Comparison of ENCODE assay signal across 2 cellular contexts in the genomic region with DNA sequence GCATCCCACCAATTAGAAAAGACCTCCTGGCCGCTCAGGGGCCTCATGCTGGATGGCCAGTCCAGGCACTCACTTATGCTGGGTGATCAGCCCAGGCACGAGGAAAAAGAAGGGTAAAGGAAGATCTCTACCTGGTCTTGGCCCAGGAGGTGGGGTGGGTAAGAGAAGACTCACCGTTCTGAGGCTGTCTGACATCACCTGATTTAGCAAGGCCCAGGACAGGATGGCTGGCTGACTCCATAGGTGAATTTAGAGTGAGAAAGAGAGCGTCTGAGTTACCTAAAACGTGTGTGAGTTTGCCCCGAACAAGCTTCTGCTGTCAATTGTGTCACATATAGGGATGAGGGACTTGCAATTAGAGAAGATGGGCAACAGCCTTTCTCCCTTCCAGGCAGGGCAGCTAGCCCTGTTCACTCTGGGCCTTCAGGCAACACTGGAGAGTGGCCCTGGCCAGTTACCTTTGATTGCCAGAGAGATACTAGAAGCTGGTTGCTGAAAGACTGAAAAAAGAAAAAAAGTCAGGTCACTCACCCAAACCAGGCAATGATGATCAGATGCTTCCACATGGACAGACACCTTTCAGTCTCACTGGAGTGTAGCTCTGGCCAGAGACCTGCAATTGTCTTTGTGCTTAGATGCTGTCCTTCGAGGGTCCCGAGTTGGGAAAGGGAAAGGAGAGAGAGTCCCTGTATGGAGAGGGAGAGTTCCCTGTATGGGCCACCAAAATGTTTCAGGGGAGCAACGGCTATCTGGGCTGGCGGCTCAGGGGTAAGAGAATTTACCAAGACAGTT.
TF ChIP-seq lines count a peak whose summit lies in the region.

No MANE protein-coding gene starts in this region.

TF ChIP-seq in GM23338, 12 proteins besides CTCF, POLR2A, EP300 and RAD21:
- TF ChIP-seq, protein P1, sequence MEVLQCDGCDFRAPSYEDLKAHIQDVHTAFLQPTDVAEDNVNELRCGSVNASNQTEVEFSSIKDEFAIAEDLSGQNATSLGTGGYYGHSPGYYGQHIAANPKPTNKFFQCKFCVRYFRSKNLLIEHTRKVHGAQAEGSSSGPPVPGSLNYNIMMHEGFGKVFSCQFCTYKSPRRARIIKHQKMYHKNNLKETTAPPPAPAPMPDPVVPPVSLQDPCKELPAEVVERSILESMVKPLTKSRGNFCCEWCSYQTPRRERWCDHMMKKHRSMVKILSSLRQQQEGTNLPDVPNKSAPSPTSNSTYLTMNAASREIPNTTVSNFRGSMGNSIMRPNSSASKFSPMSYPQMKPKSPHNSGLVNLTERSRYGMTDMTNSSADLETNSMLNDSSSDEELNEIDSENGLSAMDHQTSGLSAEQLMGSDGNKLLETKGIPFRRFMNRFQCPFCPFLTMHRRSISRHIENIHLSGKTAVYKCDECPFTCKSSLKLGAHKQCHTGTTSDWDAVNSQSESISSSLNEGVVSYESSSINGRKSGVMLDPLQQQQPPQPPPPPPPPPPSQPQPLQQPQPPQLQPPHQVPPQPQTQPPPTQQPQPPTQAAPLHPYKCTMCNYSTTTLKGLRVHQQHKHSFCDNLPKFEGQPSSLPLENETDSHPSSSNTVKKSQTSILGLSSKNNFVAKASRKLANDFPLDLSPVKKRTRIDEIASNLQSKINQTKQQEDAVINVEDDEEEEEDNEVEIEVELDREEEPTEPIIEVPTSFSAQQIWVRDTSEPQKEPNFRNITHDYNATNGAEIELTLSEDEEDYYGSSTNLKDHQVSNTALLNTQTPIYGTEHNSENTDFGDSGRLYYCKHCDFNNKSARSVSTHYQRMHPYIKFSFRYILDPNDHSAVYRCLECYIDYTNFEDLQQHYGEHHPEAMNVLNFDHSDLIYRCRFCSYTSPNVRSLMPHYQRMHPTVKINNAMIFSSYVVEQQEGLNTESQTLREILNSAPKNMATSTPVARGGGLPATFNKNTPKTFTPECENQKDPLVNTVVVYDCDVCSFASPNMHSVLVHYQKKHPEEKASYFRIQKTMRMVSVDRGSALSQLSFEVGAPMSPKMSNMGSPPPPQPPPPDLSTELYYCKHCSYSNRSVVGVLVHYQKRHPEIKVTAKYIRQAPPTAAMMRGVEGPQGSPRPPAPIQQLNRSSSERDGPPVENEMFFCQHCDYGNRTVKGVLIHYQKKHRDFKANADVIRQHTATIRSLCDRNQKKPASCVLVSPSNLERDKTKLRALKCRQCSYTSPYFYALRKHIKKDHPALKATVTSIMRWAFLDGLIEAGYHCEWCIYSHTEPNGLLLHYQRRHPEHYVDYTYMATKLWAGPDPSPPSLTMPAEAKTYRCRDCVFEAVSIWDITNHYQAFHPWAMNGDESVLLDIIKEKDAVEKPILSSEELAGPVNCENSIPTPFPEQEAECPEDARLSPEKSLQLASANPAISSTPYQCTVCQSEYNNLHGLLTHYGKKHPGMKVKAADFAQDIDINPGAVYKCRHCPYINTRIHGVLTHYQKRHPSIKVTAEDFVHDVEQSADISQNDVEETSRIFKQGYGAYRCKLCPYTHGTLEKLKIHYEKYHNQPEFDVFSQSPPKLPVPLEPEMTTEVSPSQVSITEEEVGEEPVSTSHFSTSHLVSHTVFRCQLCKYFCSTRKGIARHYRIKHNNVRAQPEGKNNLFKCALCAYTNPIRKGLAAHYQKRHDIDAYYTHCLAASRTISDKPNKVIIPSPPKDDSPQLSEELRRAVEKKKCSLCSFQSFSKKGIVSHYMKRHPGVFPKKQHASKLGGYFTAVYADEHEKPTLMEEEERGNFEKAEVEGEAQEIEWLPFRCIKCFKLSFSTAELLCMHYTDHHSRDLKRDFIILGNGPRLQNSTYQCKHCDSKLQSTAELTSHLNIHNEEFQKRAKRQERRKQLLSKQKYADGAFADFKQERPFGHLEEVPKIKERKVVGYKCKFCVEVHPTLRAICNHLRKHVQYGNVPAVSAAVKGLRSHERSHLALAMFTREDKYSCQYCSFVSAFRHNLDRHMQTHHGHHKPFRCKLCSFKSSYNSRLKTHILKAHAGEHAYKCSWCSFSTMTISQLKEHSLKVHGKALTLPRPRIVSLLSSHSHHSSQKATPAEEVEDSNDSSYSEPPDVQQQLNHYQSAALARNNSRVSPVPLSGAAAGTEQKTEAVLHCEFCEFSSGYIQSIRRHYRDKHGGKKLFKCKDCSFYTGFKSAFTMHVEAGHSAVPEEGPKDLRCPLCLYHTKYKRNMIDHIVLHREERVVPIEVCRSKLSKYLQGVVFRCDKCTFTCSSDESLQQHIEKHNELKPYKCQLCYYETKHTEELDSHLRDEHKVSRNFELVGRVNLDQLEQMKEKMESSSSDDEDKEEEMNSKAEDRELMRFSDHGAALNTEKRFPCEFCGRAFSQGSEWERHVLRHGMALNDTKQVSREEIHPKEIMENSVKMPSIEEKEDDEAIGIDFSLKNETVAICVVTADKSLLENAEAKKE (CRISPR knock-in tag; IDR thresholded peaks at IDR 0.05) = no peak
- TF ChIP-seq POLR2AphosphoS5 (IDR thresholded peaks at IDR 0.05; ENCODE audit: low read depth) (no peak), STAT1 (IDR thresholded peaks at IDR 0.05; ENCODE audit: unreplicated experiment) (no peak), ZNF331 (CRISPR knock-in tag; IDR thresholded peaks at IDR 0.05; ENCODE audit: low read depth) (no peak)
- TF ChIP-seq, protein P2, sequence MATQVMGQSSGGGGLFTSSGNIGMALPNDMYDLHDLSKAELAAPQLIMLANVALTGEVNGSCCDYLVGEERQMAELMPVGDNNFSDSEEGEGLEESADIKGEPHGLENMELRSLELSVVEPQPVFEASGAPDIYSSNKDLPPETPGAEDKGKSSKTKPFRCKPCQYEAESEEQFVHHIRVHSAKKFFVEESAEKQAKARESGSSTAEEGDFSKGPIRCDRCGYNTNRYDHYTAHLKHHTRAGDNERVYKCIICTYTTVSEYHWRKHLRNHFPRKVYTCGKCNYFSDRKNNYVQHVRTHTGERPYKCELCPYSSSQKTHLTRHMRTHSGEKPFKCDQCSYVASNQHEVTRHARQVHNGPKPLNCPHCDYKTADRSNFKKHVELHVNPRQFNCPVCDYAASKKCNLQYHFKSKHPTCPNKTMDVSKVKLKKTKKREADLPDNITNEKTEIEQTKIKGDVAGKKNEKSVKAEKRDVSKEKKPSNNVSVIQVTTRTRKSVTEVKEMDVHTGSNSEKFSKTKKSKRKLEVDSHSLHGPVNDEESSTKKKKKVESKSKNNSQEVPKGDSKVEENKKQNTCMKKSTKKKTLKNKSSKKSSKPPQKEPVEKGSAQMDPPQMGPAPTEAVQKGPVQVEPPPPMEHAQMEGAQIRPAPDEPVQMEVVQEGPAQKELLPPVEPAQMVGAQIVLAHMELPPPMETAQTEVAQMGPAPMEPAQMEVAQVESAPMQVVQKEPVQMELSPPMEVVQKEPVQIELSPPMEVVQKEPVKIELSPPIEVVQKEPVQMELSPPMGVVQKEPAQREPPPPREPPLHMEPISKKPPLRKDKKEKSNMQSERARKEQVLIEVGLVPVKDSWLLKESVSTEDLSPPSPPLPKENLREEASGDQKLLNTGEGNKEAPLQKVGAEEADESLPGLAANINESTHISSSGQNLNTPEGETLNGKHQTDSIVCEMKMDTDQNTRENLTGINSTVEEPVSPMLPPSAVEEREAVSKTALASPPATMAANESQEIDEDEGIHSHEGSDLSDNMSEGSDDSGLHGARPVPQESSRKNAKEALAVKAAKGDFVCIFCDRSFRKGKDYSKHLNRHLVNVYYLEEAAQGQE (IDR thresholded peaks at IDR 0.05; ENCODE audit: unreplicated experiment) = no peak

TF ChIP-seq in liver, 16 proteins besides CTCF, POLR2A, EP300 and RAD21 (continued from another document):
- TF ChIP-seq, protein P3, sequence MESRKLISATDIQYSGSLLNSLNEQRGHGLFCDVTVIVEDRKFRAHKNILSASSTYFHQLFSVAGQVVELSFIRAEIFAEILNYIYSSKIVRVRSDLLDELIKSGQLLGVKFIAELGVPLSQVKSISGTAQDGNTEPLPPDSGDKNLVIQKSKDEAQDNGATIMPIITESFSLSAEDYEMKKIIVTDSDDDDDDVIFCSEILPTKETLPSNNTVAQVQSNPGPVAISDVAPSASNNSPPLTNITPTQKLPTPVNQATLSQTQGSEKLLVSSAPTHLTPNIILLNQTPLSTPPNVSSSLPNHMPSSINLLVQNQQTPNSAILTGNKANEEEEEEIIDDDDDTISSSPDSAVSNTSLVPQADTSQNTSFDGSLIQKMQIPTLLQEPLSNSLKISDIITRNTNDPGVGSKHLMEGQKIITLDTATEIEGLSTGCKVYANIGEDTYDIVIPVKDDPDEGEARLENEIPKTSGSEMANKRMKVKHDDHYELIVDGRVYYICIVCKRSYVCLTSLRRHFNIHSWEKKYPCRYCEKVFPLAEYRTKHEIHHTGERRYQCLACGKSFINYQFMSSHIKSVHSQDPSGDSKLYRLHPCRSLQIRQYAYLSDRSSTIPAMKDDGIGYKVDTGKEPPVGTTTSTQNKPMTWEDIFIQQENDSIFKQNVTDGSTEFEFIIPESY (IDR thresholded peaks at IDR 0.05) = no peak
- TF ChIP-seq NR2F2 (IDR thresholded peaks at IDR 0.05) (no peak), JUND (IDR thresholded peaks at IDR 0.05) (no peak), EGR1 (IDR thresholded peaks at IDR 0.05; ENCODE audit: low read depth in 2 of 2) (no peak), FOXA1 (IDR thresholded peaks at IDR 0.05) (no peak)
- TF ChIP-seq, protein P4, sequence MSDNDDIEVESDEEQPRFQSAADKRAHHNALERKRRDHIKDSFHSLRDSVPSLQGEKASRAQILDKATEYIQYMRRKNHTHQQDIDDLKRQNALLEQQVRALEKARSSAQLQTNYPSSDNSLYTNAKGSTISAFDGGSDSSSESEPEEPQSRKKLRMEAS (IDR thresholded peaks at IDR 0.05) = no peak
- TF ChIP-seq, protein P5, sequence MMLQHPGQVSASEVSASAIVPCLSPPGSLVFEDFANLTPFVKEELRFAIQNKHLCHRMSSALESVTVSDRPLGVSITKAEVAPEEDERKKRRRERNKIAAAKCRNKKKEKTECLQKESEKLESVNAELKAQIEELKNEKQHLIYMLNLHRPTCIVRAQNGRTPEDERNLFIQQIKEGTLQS (IDR thresholded peaks at IDR 0.05) = no peak
